ENCODE assay signal across 8 cellular contexts in the genomic region with DNA sequence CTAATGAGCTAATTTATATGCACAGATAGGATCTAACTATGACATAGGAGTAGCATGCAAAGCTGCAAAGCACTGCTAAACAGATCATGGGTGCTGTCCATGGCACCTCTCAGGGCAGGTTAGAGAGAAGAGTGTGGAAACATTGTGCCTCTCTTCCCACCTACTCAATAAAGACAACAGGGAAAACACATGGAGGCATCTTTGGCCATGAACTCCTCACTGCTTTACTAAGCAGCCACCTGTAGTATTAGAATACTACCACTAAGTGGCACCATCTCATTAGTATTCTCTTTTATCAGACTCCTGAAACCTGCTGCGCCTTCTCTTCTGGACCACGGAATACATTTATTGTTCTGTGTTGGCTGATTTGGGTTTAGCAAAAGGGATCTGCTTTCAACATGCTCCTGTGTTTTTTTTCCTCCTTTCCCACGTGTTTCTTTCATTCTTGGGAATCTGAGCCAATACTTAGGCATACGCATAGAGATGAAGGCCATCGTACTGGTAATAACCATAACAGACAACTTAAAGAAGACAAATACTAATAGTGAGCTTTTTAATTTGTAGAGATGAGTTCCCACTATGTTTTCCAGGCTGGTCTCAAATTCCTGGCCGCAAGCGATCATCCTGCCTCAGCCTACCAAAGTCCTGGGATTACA. TPM values are rescaled to one million over a fixed set of nuclear protein-coding genes. Genes with fewer than 3 reads are reported as not detected.
A peak's percentile ranks its signal among the peaks of the same experiment; 100 is the strongest.
DNase-seq lines count a peak whose midpoint lies in the region; ATAC-seq and TF ChIP-seq lines count a peak whose summit lies in the region.

No MANE protein-coding gene starts in this region.

- CTCF ChIA-PET in PC-9 (lab: Charles Lee): interaction anchor here (0.6 to 0.8 kb wide), 2 partner anchors 197 to 456 kb away, joined by 4 read pairs; no protein-coding TSS in a partner anchor

- no peaks in the 10 kb centered on the region for H3K9me3 Mint-ChIP-seq in activated naive CD4-positive, alpha-beta T cell treated with anti-CD3 and anti-CD28 coated beads, Interleukin-2, amount 50 U/mL, for 72 hours
- H3K9me3 Mint-ChIP-seq in T-helper 2 cell treated with Interferon-gamma antibody and Interleukin-4, amounts not matched to agents 5 μg/mL and 100 μg/mL, for 36 hours: no peaks in the 10 kb centered on the region

- no TSS peak for BruUV-seq in PC-9 (replicated peaks; lab: Mats Ljungman, UMichigan)

- H3K27ac ChIP-seq in PC-9: no peak overlapping the region

- no peaks in the 10 kb centered on the region for H3K36me3 Mint-ChIP-seq in activated naive CD4-positive, alpha-beta T cell treated with anti-CD3 and anti-CD28 coated beads, Interleukin-2, amount 50 U/mL, for 72 hours
- H3K36me3 Mint-ChIP-seq in T-helper 2 cell treated with Interferon-gamma antibody and Interleukin-4, amounts not matched to agents 5 μg/mL and 100 μg/mL, for 36 hours (ENCODE audit: low read depth): no peaks in the 10 kb centered on the region

- H4K20me1 ChIP-seq in PC-9 (ENCODE audit: insufficient read depth): no peaks in the 10 kb centered on the region

- H3K79me2 ChIP-seq in PC-9 (ENCODE audit: low read depth): no peaks in the 10 kb centered on the region

- no peaks in the 10 kb centered on the region for H3K36me3 ChIP-seq in HAP-1 (replicated peaks)
- H3K36me3 ChIP-seq in PC-9 (ENCODE audit: low read depth): no peaks in the 10 kb centered on the region

- no peak overlapping the region for H3K27ac Mint-ChIP-seq in activated naive CD4-positive, alpha-beta T cell treated with anti-CD3 and anti-CD28 coated beads, Interleukin-2, amount 50 U/mL, for 72 hours
- H3K27ac Mint-ChIP-seq in T-helper 2 cell treated with Interferon-gamma antibody and Interleukin-4, amounts not matched to agents 5 μg/mL and 100 μg/mL, for 36 hours: no peak overlapping the region

- no peaks in the 10 kb centered on the region for H3K9me3 ChIP-seq in HAP-1
- no peaks in the 10 kb centered on the region for H3K9me3 ChIP-seq in PC-9 (ENCODE audit: insufficient read depth, low read depth)

- no peaks in the 10 kb centered on the region; the same call in 1 of the 2 replicates for H3F3A ChIP-seq in PC-9 (ENCODE audit: insufficient read depth, low read depth)

- DNase-seq in activated naive CD4-positive, alpha-beta T cell treated with anti-CD3 and anti-CD28 coated beads, Interleukin-2, amount 50 U/mL, for 72 hours (ENCODE audit: low spot score in 2 of 2): no peak
- DNase-seq in activated naive CD4-positive, alpha-beta T cell treated with anti-CD3 and anti-CD28 coated beads, Interleukin-2, amount 50 U/mL, for 16 hours: no peak
- DNase-seq in HAP-1 (ENCODE audit: low spot score in 2 of 2) (peak; percentile 21 to 75), LHCN-M2 (ENCODE audit: low read depth) (peak; percentile 59), PC-9 (peak; percentile 20 to 64), dermis microvascular lymphatic vessel endothelial cell (ENCODE audit: low read depth in 2 of 2) (peak; percentile 60 to 76), medulla oblongata (ENCODE audit: extremely low spot score) (peak; percentile 87)
- DNase-seq in T-helper 2 cell treated with Interferon-gamma antibody and Interleukin-4, amounts not matched to agents 5 μg/mL and 100 μg/mL, for 36 hours (ENCODE audit: low spot score): no peak

- H3K4me3 ChIP-seq in HAP-1 (no peak overlapping the region), PC-9 (no peak overlapping the region)

- H3K4me1 ChIP-seq in HAP-1 (peaks cover 7% of the 10 kb centered on the region; the same call in 1 of the 2 replicates), PC-9 (replicated peaks; ENCODE audit: insufficient read depth) (peaks cover 13% of the 10 kb centered on the region)

- in situ Hi-C loops in HAP-1 (cut with MboI; ENCODE audit: low sequenced_read_pairs): loop anchor here (5.0 to 10.0 kb wide), 2 partner anchors 456 to 664 kb away; no protein-coding TSS in a partner anchor

- H3K27me3 Mint-ChIP-seq in T-helper 2 cell treated with Interferon-gamma antibody and Interleukin-4, amounts not matched to agents 5 μg/mL and 100 μg/mL, for 36 hours (ENCODE audit: low read depth): peaks cover 30% of the 10 kb centered on the region

- peak; percentile 69 to 78 for ATAC-seq in activated naive CD4-positive, alpha-beta T cell treated with anti-CD3 and anti-CD28 coated beads, Interleukin-2, amount 50 U/mL, for 72 hours

- POLR2A ChIA-PET in PC-9 (lab: Charles Lee; ENCODE audit: unreplicated experiment): no interaction called here

- no peak overlapping the region for H3K4me2 ChIP-seq in PC-9

- intact Hi-C loops in PC-9 (cut with micrococcal nuclease; ENCODE audit: unreplicated experiment): loop anchor here (1.0 to 2.0 kb wide), 2 partner anchors 118 to 441 kb away; no protein-coding TSS in a partner anchor

- H3K4me3 Mint-ChIP-seq in T-helper 2 cell treated with Interferon-gamma antibody and Interleukin-4, amounts not matched to agents 5 μg/mL and 100 μg/mL, for 36 hours: no peak overlapping the region

- H2AFZ ChIP-seq in PC-9: no peak overlapping the region

- H3K9me2 ChIP-seq in PC-9 (ENCODE audit: insufficient read depth): no peaks in the 10 kb centered on the region

- peak; percentile 97 for TF ChIP-seq CTCF in PC-9 (conservative IDR thresholded peaks at IDR 0.05)

- peaks cover 9% of the 10 kb centered on the region for H3K4me1 Mint-ChIP-seq in T-helper 2 cell treated with Interferon-gamma antibody and Interleukin-4, amounts not matched to agents 5 μg/mL and 100 μg/mL, for 36 hours (ENCODE audit: low read depth)

- H3K27me3 ChIP-seq in HAP-1 (ENCODE audit: low read depth): peaks cover 15% of the 10 kb centered on the region
- H3K27me3 ChIP-seq in PC-9 (ENCODE audit: insufficient read depth, low read depth): no peaks in the 10 kb centered on the region

RNA-seq across cellular contexts. Expression of a gene that starts 9.4 kb away (rescaled TPM):
- 10 to 100 TPM; 60.1 to 78.5 TPM for total RNA-seq in activated naive CD4-positive, alpha-beta T cell treated with anti-CD3 and anti-CD28 coated beads, Interleukin-2, amount 50 U/mL, for 72 hours
- total RNA-seq in LHCN-M2 (2014; rRNA removed) (76.6 and 91.4 TPM in 2 replicates), PC-9 (2021) (50.1 and 55.2 TPM in 2 replicates), dermis microvascular lymphatic vessel endothelial cell (1.1 and 3.2 TPM in 2 replicates)
- polyA plus RNA-seq in LHCN-M2 (2012): 129 TPM

Comparison
In these comparisons a context has a peak if more than half of its experiments do, and no peak if none do; other contexts are left out.
1. DNase-seq: peak in HAP-1 (2 of 2), LHCN-M2 (single experiment), PC-9 (2 of 2), dermis microvascular lymphatic vessel endothelial cell (2 of 2) and medulla oblongata (single experiment); none in activated naive CD4-positive, alpha-beta T cell treated with anti-CD3 and anti-CD28 coated beads, Interleukin-2, amount 50 U/mL, for 72 hours (0 of 2), activated naive CD4-positive, alpha-beta T cell treated with anti-CD3 and anti-CD28 coated beads, Interleukin-2, amount 50 U/mL, for 16 hours (single experiment) and T-helper 2 cell treated with Interferon-gamma antibody and Interleukin-4, amounts not matched to agents 5 μg/mL and 100 μg/mL, for 36 hours (single experiment).
2. RNA of a gene that starts 9.4 kb away (total RNA-seq): 76.6 to 91.4 TPM in LHCN-M2, 60.1 to 78.5 TPM in activated naive CD4-positive, alpha-beta T cell treated with anti-CD3 and anti-CD28 coated beads, Interleukin-2, amount 50 U/mL, for 72 hours and 50.1 to 55.2 TPM in PC-9; 1.1 to 3.2 TPM in dermis microvascular lymphatic vessel endothelial cell; every median in the first group is over 10 times any median in the second.